Comparison of ENCODE assay signal across 8 cellular contexts in genomic region chr17:7560172-7561027, GRCh38.
DNase-seq lines count a peak whose midpoint lies in the region; ATAC-seq and FAIRE-seq lines count a peak whose summit lies in the region.

No MANE protein-coding gene starts in this region.

- FAIRE-seq in GM19239 (lab: Jason Lieb, UNC) = no peak

- no peak for ATAC-seq in HG02759 (IDR thresholded peaks at IDR 0.05; ENCODE audit: unreplicated experiment)

- peak; percentile 46 for DNase-seq in activated gamma-delta T cell treated with Interleukin-2 at 50 U/mL for 16 hours
- DNase-seq in activated gamma-delta T cell (lab: John Stamatoyannopoulos, UW) = no peak
- DNase-seq in SHP77 (lab: John Stamatoyannopoulos, UW) = peak; percentile 86 to 91
- DNase-seq in astrocyte of the hippocampus (ENCODE audit: low read depth, low spot score) = peak; percentile 84
- no peak for DNase-seq in GM19239 (ENCODE audit: insufficient read length, low spot score)

- no peaks in the 10 kb centered on the region for H3K9me3 ChIP-seq in iPS-18c (ENCODE audit: control insufficient read depth, insufficient read depth, low read length)

- H3K4me3 ChIP-seq in iPS-18c (ENCODE audit: insufficient read depth, low read depth, low read length) = peak overlapping the region; percentile 91; the same call in 1 of the 2 replicates
- peak overlapping the region in 6 of 7 experiments; percentile 7 to 95 (median 79) for H3K4me3 ChIP-seq in skin epidermis

- H3K27ac ChIP-seq in skin epidermis = peak overlapping the region in 20 of 21 experiments; percentile 69 to 98 (median 91)

Comparison
In these comparisons a context has a peak if more than half of its experiments do, and no peak if none do; other contexts are left out.
1. DNase-seq: peak in activated gamma-delta T cell treated with Interleukin-2 at 50 U/mL for 16 hours (single experiment), SHP77 (2 of 2) and astrocyte of the hippocampus (single experiment); none in activated gamma-delta T cell (single experiment) and GM19239 (single experiment).